In the genomic region with DNA sequence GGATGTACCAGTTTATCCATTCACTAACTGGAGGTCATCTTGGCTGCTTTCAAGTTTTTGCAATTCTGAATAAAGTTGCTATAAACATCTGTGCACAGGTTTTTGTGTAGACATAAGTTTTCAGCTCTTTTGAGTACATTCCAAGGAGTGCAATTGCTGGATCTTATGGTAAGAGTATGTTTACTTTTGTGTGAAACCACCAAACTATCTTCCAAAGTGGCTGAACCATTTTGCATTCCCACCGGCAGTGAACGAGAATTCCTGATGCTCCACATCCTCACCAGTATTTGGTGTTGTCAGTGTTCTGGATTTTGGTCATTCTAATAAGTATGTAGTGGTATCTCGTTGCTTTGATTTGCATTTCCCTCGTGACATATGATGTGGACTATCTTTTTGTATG, we compare ENCODE assay signal across 22 cellular contexts.
"Had no signal": no experiment of that assay in that cellular context is flagged by ENCODE, and none has a peak within 500 bp of the region (broad histone marks: within the 10 kb centered on the region; RNA-seq: fewer than 3 reads in every experiment).

No MANE protein-coding gene starts in this region.

- H3K27ac ChIP-seq: esophagus squamous epithelium, heart right ventricle, neutrophil, psoas muscle, right lobe of liver, spleen, testis, tibial nerve, upper lobe of right lung, vagina had no signal

- H3K4me3 ChIP-seq: esophagus squamous epithelium, heart right ventricle, mucosa of descending colon, psoas muscle, right lobe of liver, spleen, testis, tibial nerve, upper lobe of right lung, vagina had no signal

- H3K4me1 ChIP-seq: esophagus squamous epithelium, heart right ventricle, psoas muscle, right lobe of liver, spleen, testis, tibial nerve, upper lobe of right lung, vagina had no signal

- ATAC-seq: heart right ventricle; left lobe of liver; mucosa of descending colon; naive thymus-derived CD8-positive, alpha-beta T cell; psoas muscle; right lobe of liver; stimulated activated memory B cell treated with anti-CD40 and anti-IgM and Interleukin-4, amounts not matched to agents 10 μg/mL and 1 μg/mL and 100 μg/mL, for 72 hours; stimulated activated naive CD8-positive, alpha-beta T cell treated with anti-CD3 and anti-CD28 coated beads, Interleukin-15, amount 100 ng/mL, for 72 hours; upper lobe of right lung had no signal

- H3K27me3 ChIP-seq: esophagus squamous epithelium, heart right ventricle, neutrophil, right lobe of liver, spleen, testis, tibial nerve, upper lobe of right lung, vagina had no signal

- H3K9me3 ChIP-seq: esophagus squamous epithelium, heart right ventricle, mucosa of descending colon, neutrophil, psoas muscle, right lobe of liver, spleen, testis, tibial nerve, upper lobe of right lung, vagina had no signal

- H3K36me3 ChIP-seq: esophagus squamous epithelium, heart right ventricle, neutrophil, right lobe of liver, spleen, tibial nerve, upper lobe of right lung, vagina had no signal

- DNase-seq: dermis blood vessel endothelial cell; esophagus squamous epithelium; heart right ventricle; hypothalamus; mammary epithelial cell; mucosa of descending colon; naive thymus-derived CD8-positive, alpha-beta T cell; psoas muscle; retina; right lobe of liver; spleen; stimulated activated CD4-positive, alpha-beta T cell treated with anti-CD3 and anti-CD28 coated beads, Interleukin-15, amount 100 ng/mL, for 24 hours; stimulated activated CD4-positive, alpha-beta T cell treated with anti-CD3 and anti-CD28 coated beads, Interleukin-1b, Interleukin-23, amount 100 ng/mL, for 48 hours; stimulated activated CD4-positive, alpha-beta T cell treated with anti-CD3 and anti-CD28 coated beads, Interleukin-4, amount 100 ng/mL, for 24 hours; stimulated activated naive CD8-positive, alpha-beta T cell treated with anti-CD3 and anti-CD28 coated beads, Interleukin-15, amount 100 ng/mL, for 72 hours; testis; upper lobe of right lung had no signal
